ENCODE assay signal across 1 cellular context in genomic region chr3:152359385-152360248, GRCh38.
TF ChIP-seq lines count a peak whose summit lies in the region.

No MANE protein-coding gene starts in this region.

TF ChIP-seq in HepG2, 621 proteins besides CTCF, POLR2A, EP300 and RAD21 (continued from another document):
- no peak for TF ChIP-seq ZNF512B (CRISPR knock-in tag; IDR thresholded peaks at IDR 0.05; ENCODE audit: borderline replicate concordance)
- TF ChIP-seq ZNF503 (CRISPR knock-in tag; IDR thresholded peaks at IDR 0.05): no peak
